In genomic region chr7:155767562-155768437, GRCh38 we compare ENCODE assay signal across 12 cellular contexts. TPM values are rescaled to one million over a fixed set of nuclear protein-coding genes. Genes with fewer than 3 reads are reported as not detected.
DNase-seq lines count a peak whose midpoint lies in the region; ATAC-seq and TF ChIP-seq lines count a peak whose summit lies in the region.
"Had no signal": no experiment of that assay in that cellular context is flagged by ENCODE, and none has a peak within 500 bp of the region (broad histone marks: within the 10 kb centered on the region; RNA-seq: fewer than 3 reads in every experiment).

No MANE protein-coding gene starts in this region.

- H3K9ac ChIP-seq in mesenchymal stem cell (ENCODE audit: low read length): no peak overlapping the region

- peak overlapping the region; percentile 41 for H3K27ac Mint-ChIP-seq in T-helper 1 cell treated with Interleukin-12 subunit alpha and Interleukin-12 subunit beta and Interleukin-4 antibody, amounts not matched to agents 30 μg/mL and 1 μg/mL, for 36 hours
- H3K27ac Mint-ChIP-seq: stimulated activated memory B cell treated with anti-CD40 and anti-IgM and Interleukin-4, amounts not matched to agents 10 μg/mL and 1 μg/mL and 100 μg/mL, for 72 hours had no signal

- TF ChIP-seq EP300 in sigmoid colon (IDR thresholded peaks at IDR 0.05): no peak

- H2BK120ac ChIP-seq in mesenchymal stem cell (ENCODE audit: low read depth, low read length): no peak overlapping the region

- H4K8ac ChIP-seq in mesenchymal stem cell (ENCODE audit: low read length): no peak overlapping the region

- no peak overlapping the region for H2BK15ac ChIP-seq in mesenchymal stem cell (ENCODE audit: low read depth, poor library complexity, severe bottlenecking)

- H3K27ac ChIP-seq in mesenchymal stem cell (ENCODE audit: low read length, poor library complexity, severe bottlenecking) (peak overlapping the region; percentile 65), sigmoid colon (no peak overlapping the region)
- H3K27ac ChIP-seq: cardiac muscle cell had no signal

- H3K79me1 ChIP-seq in mesenchymal stem cell (replicated peaks; ENCODE audit: low read length, poor library complexity, severe bottlenecking): peaks cover 18% of the 10 kb centered on the region

- H3K36me3 Mint-ChIP-seq in T-helper 1 cell treated with Interleukin-12 subunit alpha and Interleukin-12 subunit beta and Interleukin-4 antibody, amounts not matched to agents 30 μg/mL and 1 μg/mL, for 36 hours (ENCODE audit: low read depth): peaks cover 35% of the 10 kb centered on the region

- no peak overlapping the region for H2BK12ac ChIP-seq in mesenchymal stem cell (ENCODE audit: low read length in 2 of 2)

- no peaks in the 10 kb centered on the region for H3K27me3 Mint-ChIP-seq in T-helper 1 cell treated with Interleukin-12 subunit alpha and Interleukin-12 subunit beta and Interleukin-4 antibody, amounts not matched to agents 30 μg/mL and 1 μg/mL, for 36 hours (ENCODE audit: low read depth)
- H3K27me3 Mint-ChIP-seq: naive B cell; stimulated activated memory B cell treated with anti-CD40 and anti-IgM and Interleukin-4, amounts not matched to agents 10 μg/mL and 1 μg/mL and 100 μg/mL, for 72 hours had no signal

- no peak for TF ChIP-seq POLR2A in sigmoid colon (IDR thresholded peaks at IDR 0.05)

- H2BK5ac ChIP-seq in mesenchymal stem cell (ENCODE audit: low read depth, low read length, poor library complexity, severe bottlenecking): peak overlapping the region; percentile 1

- H3K9me3 ChIP-seq in mesenchymal stem cell (ENCODE audit: control insufficient read depth, low read length) (no peaks in the 10 kb centered on the region), sigmoid colon (no peaks in the 10 kb centered on the region)

- no peak for ATAC-seq in GM21515 (IDR thresholded peaks at IDR 0.05; ENCODE audit: unreplicated experiment)

- intact Hi-C loops in sigmoid colon (cut with DNase I): loop anchor here (1.0 to 10.0 kb wide), 3 partner anchors 123 to 843 kb away; partner anchors contain the start of gene RBM33

- H3K4ac ChIP-seq in mesenchymal stem cell (ENCODE audit: low read depth in 1 of 2, low read length in 2 of 2): no peak overlapping the region

- no peak overlapping the region for H4K91ac ChIP-seq in mesenchymal stem cell (ENCODE audit: low read length)

- H2AK5ac ChIP-seq in mesenchymal stem cell (ENCODE audit: low read length, severe bottlenecking): peak overlapping the region; percentile 99

- TF ChIP-seq CTCF in astrocyte of the cerebellum (IDR thresholded peaks at IDR 0.05; ENCODE audit: low read depth, low read length, missing control alignments) (peak; percentile 13), sigmoid colon (IDR thresholded peaks at IDR 0.05) (no peak)

- H3K4me1 ChIP-seq in mesenchymal stem cell (ENCODE audit: control insufficient read depth, insufficient read depth, low read depth, low read length): peaks cover 39% of the 10 kb centered on the region
- H3K4me1 ChIP-seq in sigmoid colon: peaks cover 0 to 23% (median 2%) of the 10 kb centered on the region in 4 donors

- peaks cover 35% of the 10 kb centered on the region for H3K4me1 Mint-ChIP-seq in T-helper 1 cell treated with Interleukin-12 subunit alpha and Interleukin-12 subunit beta and Interleukin-4 antibody, amounts not matched to agents 30 μg/mL and 1 μg/mL, for 36 hours (ENCODE audit: low read depth)

- H3K9me3 Mint-ChIP-seq in T-helper 1 cell treated with Interleukin-12 subunit alpha and Interleukin-12 subunit beta and Interleukin-4 antibody, amounts not matched to agents 30 μg/mL and 1 μg/mL, for 36 hours: no peaks in the 10 kb centered on the region
- H3K9me3 Mint-ChIP-seq: naive B cell; stimulated activated memory B cell treated with anti-CD40 and anti-IgM and Interleukin-4, amounts not matched to agents 10 μg/mL and 1 μg/mL and 100 μg/mL, for 72 hours had no signal

- H3K36me3 ChIP-seq in mesenchymal stem cell (ENCODE audit: control insufficient read depth in 1 of 2, insufficient read depth in 2 of 2, low read depth in 1 of 2, low read length in 2 of 2) (peaks cover 23 to 85% of the 10 kb centered on the region in 2 experiments), sigmoid colon (peaks cover 19 to 85% (median 38%) of the 10 kb centered on the region in 4 donors)

- no peak overlapping the region for H3K14ac ChIP-seq in mesenchymal stem cell (ENCODE audit: low read length in 2 of 2)

- WGBS in mesenchymal stem cell: 71% methylated on average over 11 of the region's 11 CpGs
- WGBS in sigmoid colon, 2 donors: 59 to 72% methylated on average over 11 of the region's 11 CpGs

- H3K4me3 Mint-ChIP-seq in T-helper 1 cell treated with Interleukin-12 subunit alpha and Interleukin-12 subunit beta and Interleukin-4 antibody, amounts not matched to agents 30 μg/mL and 1 μg/mL, for 36 hours: no peak overlapping the region
- H3K4me3 Mint-ChIP-seq: naive B cell; stimulated activated memory B cell treated with anti-CD40 and anti-IgM and Interleukin-4, amounts not matched to agents 10 μg/mL and 1 μg/mL and 100 μg/mL, for 72 hours had no signal

- DNase-seq in T-helper 1 cell: no peak
- DNase-seq in Kasumi-1 (lab: John Stamatoyannopoulos, UW): peak; percentile 17 to 51
- no peak for DNase-seq in astrocyte of the cerebellum (ENCODE audit: low read depth)
- DNase-seq in mesenchymal stem cell: no peak
- DNase-seq in GDM1 (lab: John Stamatoyannopoulos, UW): no peak
- no peak for DNase-seq in sigmoid colon
- DNase-seq: KG1 had no signal

- no peaks in the 10 kb centered on the region for H3K27me3 ChIP-seq in mesenchymal stem cell (ENCODE audit: control insufficient read depth in 1 of 2, insufficient read depth in 1 of 2, low read length in 2 of 2)
- H3K27me3 ChIP-seq in sigmoid colon: no peaks in the 10 kb centered on the region
- H3K27me3 ChIP-seq: cardiac muscle cell had no signal

- H3K4me2 ChIP-seq in mesenchymal stem cell (ENCODE audit: low read length, poor library complexity, severe bottlenecking): no peak overlapping the region

- no peak overlapping the region for H3K23ac ChIP-seq in mesenchymal stem cell (ENCODE audit: low read length in 2 of 2)

- no peak overlapping the region for H3K18ac ChIP-seq in mesenchymal stem cell (ENCODE audit: low read depth in 1 of 2, low read length in 2 of 2)

- no peak overlapping the region for H2AFZ ChIP-seq in mesenchymal stem cell (ENCODE audit: low read depth, low read length)

- in situ Hi-C loops in astrocyte of the cerebellum (cut with HindIII; ENCODE audit: low sequenced_read_pairs): no loop called here

- H3K4me3 ChIP-seq in astrocyte of the cerebellum (ENCODE audit: low read depth, low read length): no peak overlapping the region
- no peak overlapping the region for H3K4me3 ChIP-seq in mesenchymal stem cell (ENCODE audit: insufficient read depth in 1 of 2, low read depth in 1 of 2, low read length in 2 of 2)
- H3K4me3 ChIP-seq in sigmoid colon: no peak overlapping the region
- H3K4me3 ChIP-seq: cardiac muscle cell had no signal

RNA-seq across cellular contexts. Expression of gene SHH, which starts 44.5 kb away (rescaled TPM):
- 0.01 TPM for polyA plus RNA-seq in mesenchymal stem cell (2013, experiment 1 of 2)
- not detected for polyA plus RNA-seq in mesenchymal stem cell (2013, experiment 2 of 2)
- not detected for total RNA-seq in sigmoid colon
- polyA plus RNA-seq in sigmoid colon: 1 to 10 TPM in 1 of 3 donors, under 1 TPM in 2; 0.46 to 1.8 (median 0.60) TPM
- total RNA-seq: cardiac muscle cell had no signal
- polyA plus RNA-seq: cardiac muscle cell had no signal

Comparison
In these comparisons a context has a peak if more than half of its experiments do, and no peak if none do; other contexts are left out.
1. DNase-seq: peak in Kasumi-1 (2 of 2); none in T-helper 1 cell (0 of 5), astrocyte of the cerebellum (single experiment), mesenchymal stem cell (single experiment), GDM1 (single experiment) and sigmoid colon (single experiment).